Comparison of ENCODE assay signal across 34 cellular contexts in the genomic region with DNA sequence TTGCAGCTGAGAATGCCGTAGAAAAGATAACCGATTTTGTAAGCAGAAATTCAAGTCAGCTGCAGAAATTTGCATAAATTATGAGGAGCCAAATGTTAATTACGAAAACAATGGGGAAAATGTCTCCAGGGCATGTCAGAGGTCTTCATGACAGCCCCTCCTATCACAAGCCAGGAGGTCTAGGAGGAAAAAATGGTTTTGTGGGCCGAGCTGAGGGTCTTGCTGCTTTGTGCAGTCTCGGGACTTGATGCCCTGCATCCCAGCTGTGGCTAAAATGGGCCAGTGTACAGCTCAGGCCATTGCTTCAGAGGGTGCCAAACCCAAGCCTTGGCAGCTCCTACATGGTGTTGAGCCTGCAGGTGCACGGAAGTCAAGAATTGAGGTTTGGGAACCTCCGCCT.
DNase-seq lines count a peak whose midpoint lies in the region; ATAC-seq, FAIRE-seq and TF ChIP-seq lines count a peak whose summit lies in the region.
"Had no signal": no experiment of that assay in that cellular context is flagged by ENCODE, and none has a peak within 500 bp of the region (broad histone marks: within the 10 kb centered on the region; RNA-seq: fewer than 3 reads in every experiment).

No MANE protein-coding gene starts in this region.

- no peak for ATAC-seq in A549
- no peak for ATAC-seq in WTC11
- no peak for ATAC-seq in HG02870 (IDR thresholded peaks at IDR 0.05; ENCODE audit: unreplicated experiment)
- ATAC-seq: CD8-positive, alpha-beta T cell had no signal

- peaks cover 34% of the 10 kb centered on the region for H3K9me3 Mint-ChIP-seq in WTC11
- H3K9me3 Mint-ChIP-seq: CD8-positive, alpha-beta T cell had no signal

- H3K4me3 ChIP-seq in A549, result no peak overlapping the region
- H3K4me3 ChIP-seq in HEK293 (ENCODE audit: low read depth, low read length), result no peak overlapping the region
- H3K4me3 ChIP-seq in small intestine (ENCODE audit: low read depth in 1 of 2, low read length in 2 of 2), result no peak overlapping the region
- H3K4me3 ChIP-seq in MG63, result no peak overlapping the region
- H3K4me3 ChIP-seq: BLaER1; BLaER1 treated with 17β-estradiol and CSF1 and Interleukin-3, amounts not matched to agents 10 nM and 100 nM had no signal

- no peaks in the 10 kb centered on the region for H3K36me3 ChIP-seq in HEK293 (ENCODE audit: control insufficient read depth in 2 of 2, insufficient read depth in 1 of 2, low read length in 2 of 2)
- H3K36me3 ChIP-seq in small intestine (ENCODE audit: control insufficient read depth in 2 of 2, insufficient read depth in 2 of 2, low read length in 2 of 2), result no peaks in the 10 kb centered on the region
- H3K36me3 ChIP-seq in MG63, result no peaks in the 10 kb centered on the region
- H3K36me3 ChIP-seq: BE2C; BLaER1; BLaER1 treated with 17β-estradiol and CSF1 and Interleukin-3, amounts not matched to agents 10 nM and 100 nM had no signal

- no peak for TF ChIP-seq EP300 in A549 (IDR thresholded peaks at IDR 0.05)

- no peak for TF ChIP-seq RAD21 in A549 (conservative IDR thresholded peaks at IDR 0.05 in 1 of 2, IDR thresholded peaks at IDR 0.05 in 1 of 2)

- no peak overlapping the region for H3K4me2 ChIP-seq in A549
- H3K4me2 ChIP-seq: BLaER1; BLaER1 treated with 17β-estradiol and CSF1 and Interleukin-3, amounts not matched to agents 10 nM and 100 nM had no signal

- peaks cover 20% of the 10 kb centered on the region for H3K36me3 Mint-ChIP-seq in WTC11
- H3K36me3 Mint-ChIP-seq: CD14-positive monocyte; CD4-positive, alpha-beta memory T cell; CD4-positive, CD25-positive, alpha-beta regulatory T cell; CD8-positive, alpha-beta memory T cell; CD8-positive, alpha-beta T cell had no signal

- no peak overlapping the region for H3K27ac ChIP-seq in A549
- no peak overlapping the region for H3K27ac ChIP-seq in HEK293 (ENCODE audit: extremely low read depth, low read depth, low read length)
- no peak overlapping the region for H3K27ac ChIP-seq in small intestine (ENCODE audit: low read depth in 1 of 2, low read length in 1 of 2)
- H3K27ac ChIP-seq: 22Rv1; BLaER1; BLaER1 treated with 17β-estradiol and CSF1 and Interleukin-3, amounts not matched to agents 10 nM and 100 nM; C4-2B had no signal

- no peaks in the 10 kb centered on the region for H3K4me1 Mint-ChIP-seq in WTC11
- H3K4me1 Mint-ChIP-seq: B cell; CD14-positive monocyte; CD4-positive, alpha-beta memory T cell; CD4-positive, CD25-positive, alpha-beta regulatory T cell; CD8-positive, alpha-beta memory T cell had no signal

- WGBS in A549 (ENCODE audit: missing lambda C conversion rate), result 65% methylated on average over 7 of the region's 7 CpGs
- WGBS in small intestine, 3 donors, result 86 to 90% (median 87%) methylated on average over 7 of the region's 7 CpGs

- no peaks in the 10 kb centered on the region for H3K27me3 Mint-ChIP-seq in WTC11 (ENCODE audit: low read depth)
- H3K27me3 Mint-ChIP-seq: B cell; CD4-positive, alpha-beta memory T cell; CD4-positive, alpha-beta T cell; CD4-positive, CD25-positive, alpha-beta regulatory T cell; CD8-positive, alpha-beta memory T cell had no signal

- H3K27me3 ChIP-seq in small intestine (ENCODE audit: control insufficient read depth in 2 of 2, insufficient read depth in 2 of 2, low read length in 2 of 2) (no peaks in the 10 kb centered on the region), MG63 (no peaks in the 10 kb centered on the region)
- H3K27me3 ChIP-seq: BE2C; BLaER1; BLaER1 treated with 17β-estradiol and CSF1 and Interleukin-3, amounts not matched to agents 10 nM and 100 nM had no signal

- POLR2A ChIA-PET in A549 (lab: Yijun Ruan, JAX), result no interaction called here
- POLR2A ChIA-PET in HEK293 (lab: Yijun Ruan, JAX), result no interaction called here
- POLR2A ChIA-PET in WTC11 (lab: Charles Lee), result no interaction called here

- TF ChIP-seq CTCF in A549 (IDR thresholded peaks at IDR 0.05) (no peak), HEK293 (tag by site-specific recombination; IDR thresholded peaks at IDR 0.05) (no peak), WTC11 (IDR thresholded peaks at IDR 0.05) (no peak)

- FAIRE-seq in A549 (lab: Jason Lieb, UNC), result no peak
- no peak for FAIRE-seq in small intestine (lab: Jason Lieb, UNC)
- FAIRE-seq: A204.1, D721Med had no signal

- no peak for TF ChIP-seq POLR2A in A549 (IDR thresholded peaks at IDR 0.05; ENCODE audit: low read length)

- no peaks in the 10 kb centered on the region for H3K4me1 ChIP-seq in A549
- no peaks in the 10 kb centered on the region for H3K4me1 ChIP-seq in HEK293 (ENCODE audit: control insufficient read depth, insufficient read depth, low read length)
- H3K4me1 ChIP-seq in small intestine (ENCODE audit: control insufficient read depth in 2 of 2, insufficient read depth in 1 of 2, low read depth in 1 of 2, low read length in 1 of 2), result no peaks in the 10 kb centered on the region
- H3K4me1 ChIP-seq: BE2C; BLaER1; BLaER1 treated with 17β-estradiol and CSF1 and Interleukin-3, amounts not matched to agents 10 nM and 100 nM; Caco-2 had no signal

- DNase-seq in A549 (ENCODE audit: low read depth in 1 of 2, low spot score in 1 of 2) (no peak), WTC11 (ENCODE audit: low spot score) (no peak), small intestine (no peak), MG63 (no peak)
- DNase-seq: 8988T; ACHN; AML-193; BE2C; C1 segment of cervical spinal cord; Caco-2; Calu3; CD4-positive, alpha-beta memory T cell; CD4-positive, alpha-beta T cell; CD4-positive, CD25-positive, alpha-beta regulatory T cell; CD8-positive, alpha-beta memory T cell; CD8-positive, alpha-beta T cell; COR-L47; DMS 273 treated with DMSO at 0.1 percent for 48 hours; DMS153; DMS53; DMS79; DMS79 treated with DMSO at 0.1 percent for 48 hours; DND-41; EL had no signal

- H3K9me3 ChIP-seq in A549, result no peaks in the 10 kb centered on the region; the same call in 2 of the 3 replicates
- no peaks in the 10 kb centered on the region for H3K9me3 ChIP-seq in HEK293 (ENCODE audit: control insufficient read depth, insufficient read depth, low read depth, low read length)
- no peaks in the 10 kb centered on the region for H3K9me3 ChIP-seq in small intestine (ENCODE audit: control insufficient read depth, low read depth)
- no peaks in the 10 kb centered on the region for H3K9me3 ChIP-seq in MG63
- H3K9me3 ChIP-seq: BE2C, Caco-2 had no signal

- CTCF ChIA-PET in A549 (lab: Yijun Ruan, JAX) (no interaction called here), HEK293 (lab: Yijun Ruan, JAX) (no interaction called here), WTC11 (lab: Charles Lee) (no interaction called here)

- no peak overlapping the region for H3K4me3 Mint-ChIP-seq in WTC11
- H3K4me3 Mint-ChIP-seq: B cell; CD14-positive monocyte; CD4-positive, alpha-beta memory T cell; CD4-positive, alpha-beta T cell; CD4-positive, CD25-positive, alpha-beta regulatory T cell; CD8-positive, alpha-beta memory T cell; CD8-positive, alpha-beta T cell had no signal

- H3K27ac Mint-ChIP-seq in WTC11, result no peak overlapping the region
- H3K27ac Mint-ChIP-seq: B cell; CD4-positive, alpha-beta memory T cell; CD4-positive, alpha-beta T cell; CD4-positive, CD25-positive, alpha-beta regulatory T cell; CD8-positive, alpha-beta memory T cell; CD8-positive, alpha-beta T cell had no signal

TF ChIP-seq in A549, 52 proteins besides CTCF, POLR2A, EP300 and RAD21:
- peak; percentile 58 for TF ChIP-seq ZFP36 (IDR thresholded peaks at IDR 0.05; ENCODE audit: borderline replicate concordance, partially characterized antibody)
- TF ChIP-seq FOSL2 (IDR thresholded peaks at IDR 0.05), result no peak
- no peak for TF ChIP-seq FOSL2 (CRISPR knock-in tag; IDR thresholded peaks at IDR 0.05)

TF ChIP-seq in HEK293, 187 proteins besides CTCF, POLR2A, EP300 and RAD21:
- TF ChIP-seq MYNN (tag by site-specific recombination; IDR thresholded peaks at IDR 0.05; ENCODE audit: borderline replicate concordance), result no peak
- no peak for TF ChIP-seq TCF7L2 (IDR thresholded peaks at IDR 0.05; ENCODE audit: borderline replicate concordance, low read depth, low read length)
- TF ChIP-seq SETDB1 (IDR thresholded peaks at IDR 0.05; ENCODE audit: insufficient read length, low read length), result peak; percentile 18
- TF ChIP-seq ZNF610 (tag by site-specific recombination; IDR thresholded peaks at IDR 0.05; ENCODE audit: borderline replicate concordance), result no peak
- TF ChIP-seq ZNF549 (tag by site-specific recombination; IDR thresholded peaks at IDR 0.05), result no peak
- TF ChIP-seq ZNF585B (tag by site-specific recombination; IDR thresholded peaks at IDR 0.05), result peak; percentile 67
- TF ChIP-seq, protein P1, sequence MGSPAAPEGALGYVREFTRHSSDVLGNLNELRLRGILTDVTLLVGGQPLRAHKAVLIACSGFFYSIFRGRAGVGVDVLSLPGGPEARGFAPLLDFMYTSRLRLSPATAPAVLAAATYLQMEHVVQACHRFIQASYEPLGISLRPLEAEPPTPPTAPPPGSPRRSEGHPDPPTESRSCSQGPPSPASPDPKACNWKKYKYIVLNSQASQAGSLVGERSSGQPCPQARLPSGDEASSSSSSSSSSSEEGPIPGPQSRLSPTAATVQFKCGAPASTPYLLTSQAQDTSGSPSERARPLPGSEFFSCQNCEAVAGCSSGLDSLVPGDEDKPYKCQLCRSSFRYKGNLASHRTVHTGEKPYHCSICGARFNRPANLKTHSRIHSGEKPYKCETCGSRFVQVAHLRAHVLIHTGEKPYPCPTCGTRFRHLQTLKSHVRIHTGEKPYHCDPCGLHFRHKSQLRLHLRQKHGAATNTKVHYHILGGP (tag by site-specific recombination; IDR thresholded peaks at IDR 0.05), result no peak

TF ChIP-seq in WTC11, 78 proteins besides CTCF, POLR2A, EP300 and RAD21:
- TF ChIP-seq SMAD3 (CRISPR knock-in tag; IDR thresholded peaks at IDR 0.05; ENCODE audit: borderline replicate concordance), result no peak
- no peak for TF ChIP-seq ETV6 (CRISPR knock-in tag; IDR thresholded peaks at IDR 0.05)
- TF ChIP-seq CBFB (CRISPR knock-in tag; IDR thresholded peaks at IDR 0.05; ENCODE audit: low read depth), result no peak
- TF ChIP-seq RORB (CRISPR knock-in tag; IDR thresholded peaks at IDR 0.05), result no peak
- peak; percentile 26; the same call in 1 of the 2 replicates for TF ChIP-seq ZNF121 (CRISPR knock-in tag; IDR thresholded peaks at IDR 0.05)
TF ChIP-seq in WTC11: peak in this region for 1.
